Comparison of ENCODE assay signal across 8 cellular contexts in genomic region chr11:119318240-119319135, GRCh38. TPM values are rescaled to one million over a fixed set of nuclear protein-coding genes. Genes with fewer than 3 reads are reported as not detected.
DNase-seq lines count a peak whose midpoint lies in the region; ATAC-seq and TF ChIP-seq lines count a peak whose summit lies in the region.

No MANE protein-coding gene starts in this region.

- peaks cover 68 to 89% (median 86%) of the 10 kb centered on the region in 10 experiments for H3K4me1 ChIP-seq in BLaER1 treated with 17β-estradiol and CSF1 and Interleukin-3, amounts not matched to agents 10 nM and 100 nM
- peaks cover 56 to 96% (median 81%) of the 10 kb centered on the region in 4 donors for H3K4me1 ChIP-seq in stomach

- WGBS in stomach, 5 donors = 63 to 78% (median 66%) methylated on average over 21 to 22 of the region's 22 CpGs

- H3K27me3 Mint-ChIP-seq in activated T-helper 1 cell treated with anti-CD3 and anti-CD28 coated beads, Interleukin-12 subunit alpha, Interleukin-12 subunit beta, Interleukin-2, Interleukin-4 antibody, amounts not matched to agents 30 ng/mL and 10 ng/mL and 1 ng/mL, durations not matched to agents 14 hours and 24 hours and 36 hours (ENCODE audit: insufficient read depth) = peaks cover 31% of the 10 kb centered on the region

- H3K4me3 Mint-ChIP-seq in activated T-helper 1 cell treated with anti-CD3 and anti-CD28 coated beads, Interleukin-12 subunit alpha, Interleukin-12 subunit beta, Interleukin-2, Interleukin-4 antibody, amounts not matched to agents 30 ng/mL and 10 ng/mL and 1 ng/mL, durations not matched to agents 14 hours and 24 hours and 36 hours = peak overlapping the region; percentile 60

- peak overlapping the region; percentile 95 to 100 (median 99) for H3K4me2 ChIP-seq in BLaER1 treated with 17β-estradiol and CSF1 and Interleukin-3, amounts not matched to agents 10 nM and 100 nM

- no peaks in the 10 kb centered on the region for H3K9me3 ChIP-seq in BLaER1 treated with 17β-estradiol and CSF1 and Interleukin-3, amounts not matched to agents 10 nM and 100 nM (replicated peaks in 1 of 11)
- H3K9me3 ChIP-seq in iPS-18c (ENCODE audit: control insufficient read depth, insufficient read depth, low read length) (peaks cover 4% of the 10 kb centered on the region), stomach (no peaks in the 10 kb centered on the region)

- H3K9ac ChIP-seq in BLaER1 treated with 17β-estradiol and CSF1 and Interleukin-3, amounts not matched to agents 10 nM and 100 nM = peak overlapping the region; percentile 24 to 90 (median 77); a peak in 20 of 22 replicates

- no peak for TF ChIP-seq CTCF in stomach (IDR thresholded peaks at IDR 0.05)

- peak overlapping the region in 8 of 10 experiments; percentile 34 to 85 (median 73); a peak in 15 of 20 replicates for H3K4me3 ChIP-seq in BLaER1 treated with 17β-estradiol and CSF1 and Interleukin-3, amounts not matched to agents 10 nM and 100 nM
- H3K4me3 ChIP-seq in iPS-18c (ENCODE audit: insufficient read depth, low read depth, low read length) = peak overlapping the region; percentile 20; the same call in 1 of the 2 replicates
- H3K4me3 ChIP-seq in stomach = no peak overlapping the region

- TF ChIP-seq POLR2A in stomach (IDR thresholded peaks at IDR 0.05) = peak in 1 of 4 donors; percentile 10

- H3K36me3 ChIP-seq in BLaER1 treated with 17β-estradiol and CSF1 and Interleukin-3, amounts not matched to agents 10 nM and 100 nM = peaks cover 0 to 15% (median 13%) of the 10 kb centered on the region in 11 experiments; a peak in 13 of 22 replicates
- H3K36me3 ChIP-seq in stomach = peaks cover 0 to 12% (median 5%) of the 10 kb centered on the region in 4 donors

- DNase-seq in HK-2 (ENCODE audit: unreplicated experiment) (peak; percentile 80), stomach (no peak)
- no peak for DNase-seq in activated T-helper 1 cell treated with anti-CD3 and anti-CD28 coated beads, Interleukin-12 subunit alpha, Interleukin-12 subunit beta, Interleukin-2, Interleukin-4 antibody, amounts not matched to agents 30 ng/mL and 10 ng/mL and 1 ng/mL, durations not matched to agents 14 hours and 24 hours and 36 hours (ENCODE audit: low spot score)
- DNase-seq in stimulated activated CD4-positive, alpha-beta T cell treated with anti-CD3 and anti-CD28 coated beads, Interleukin-15, amount 100 ng/mL, for 24 hours = no peak

- peaks cover 25% of the 10 kb centered on the region for H3K4me1 Mint-ChIP-seq in activated T-helper 1 cell treated with anti-CD3 and anti-CD28 coated beads, Interleukin-12 subunit alpha, Interleukin-12 subunit beta, Interleukin-2, Interleukin-4 antibody, amounts not matched to agents 30 ng/mL and 10 ng/mL and 1 ng/mL, durations not matched to agents 14 hours and 24 hours and 36 hours (ENCODE audit: low read depth)

- peaks cover 0 to 30% (median 0%) of the 10 kb centered on the region in 11 experiments; a peak in 8 of 22 replicates for H3K27me3 ChIP-seq in BLaER1 treated with 17β-estradiol and CSF1 and Interleukin-3, amounts not matched to agents 10 nM and 100 nM
- peaks cover 0 to 74% (median 48%) of the 10 kb centered on the region in 3 donors for H3K27me3 ChIP-seq in stomach

- no peaks in the 10 kb centered on the region for H3K9me3 Mint-ChIP-seq in activated T-helper 1 cell treated with anti-CD3 and anti-CD28 coated beads, Interleukin-12 subunit alpha, Interleukin-12 subunit beta, Interleukin-2, Interleukin-4 antibody, amounts not matched to agents 30 ng/mL and 10 ng/mL and 1 ng/mL, durations not matched to agents 14 hours and 24 hours and 36 hours

- H3K27ac ChIP-seq in BLaER1 treated with 17β-estradiol and CSF1 and Interleukin-3, amounts not matched to agents 10 nM and 100 nM = peak overlapping the region in 10 of 11 experiments; percentile 63 to 87 (median 79); a peak in 20 of 22 replicates
- H3K27ac ChIP-seq in stomach = peak overlapping the region; percentile 18 to 95 (median 91)

- H3K27ac Mint-ChIP-seq in activated T-helper 1 cell treated with anti-CD3 and anti-CD28 coated beads, Interleukin-12 subunit alpha, Interleukin-12 subunit beta, Interleukin-2, Interleukin-4 antibody, amounts not matched to agents 30 ng/mL and 10 ng/mL and 1 ng/mL, durations not matched to agents 14 hours and 24 hours and 36 hours = peak overlapping the region; percentile 79

- TF ChIP-seq EP300 in stomach (IDR thresholded peaks at IDR 0.05) = no peak

- intact Hi-C loops in activated T-helper 1 cell treated with anti-CD3 and anti-CD28 coated beads, Interleukin-12 subunit alpha, Interleukin-12 subunit beta, Interleukin-2, Interleukin-4 antibody, amounts not matched to agents 30 ng/mL and 10 ng/mL and 1 ng/mL, durations not matched to agents 14 hours and 24 hours and 36 hours (cut with micrococcal nuclease) = no loop called here
- intact Hi-C loops in stomach (cut with DNase I; ENCODE audit: low total_unique reads) = no loop called here

- H3K36me3 Mint-ChIP-seq in activated T-helper 1 cell treated with anti-CD3 and anti-CD28 coated beads, Interleukin-12 subunit alpha, Interleukin-12 subunit beta, Interleukin-2, Interleukin-4 antibody, amounts not matched to agents 30 ng/mL and 10 ng/mL and 1 ng/mL, durations not matched to agents 14 hours and 24 hours and 36 hours (ENCODE audit: low read depth) = no peaks in the 10 kb centered on the region

- no peak for ATAC-seq in HG02885 (IDR thresholded peaks at IDR 0.05; ENCODE audit: poor library complexity, unreplicated experiment)
- no peak for ATAC-seq in HG02623 (IDR thresholded peaks at IDR 0.05; ENCODE audit: unreplicated experiment)

- H4K20me1 ChIP-seq in BLaER1 treated with 17β-estradiol and CSF1 and Interleukin-3, amounts not matched to agents 10 nM and 100 nM = peaks cover 0 to 32% (median 0%) of the 10 kb centered on the region in 11 experiments; a peak in 8 of 22 replicates

RNA-seq across cellular contexts. Expression of gene MCAM, which starts 1.6 kb away (rescaled TPM):
- total RNA-seq in activated T-helper 1 cell treated with anti-CD3 and anti-CD28 coated beads, Interleukin-12 subunit alpha, Interleukin-12 subunit beta, Interleukin-2, Interleukin-4 antibody, amounts not matched to agents 30 ng/mL and 10 ng/mL and 1 ng/mL, durations not matched to agents 14 hours and 24 hours and 36 hours = 6.0 and 6.6 TPM in 2 replicates
- 100 to 1,000 TPM in 3 of 5 donors, 10 to 100 TPM in 2; 49.6 to 379 (median 111) TPM for total RNA-seq in stomach
- 10 to 100 TPM in 2 of 3 donors, 1 to 10 TPM in 1; 7.3 to 54.8 (median 16.0) TPM for polyA plus RNA-seq in stomach

RNA-seq across cellular contexts. Expression of gene RNF26, which starts 15.8 kb away (rescaled TPM):
- 26.1 and 27.9 TPM in 2 replicates for total RNA-seq in activated T-helper 1 cell treated with anti-CD3 and anti-CD28 coated beads, Interleukin-12 subunit alpha, Interleukin-12 subunit beta, Interleukin-2, Interleukin-4 antibody, amounts not matched to agents 30 ng/mL and 10 ng/mL and 1 ng/mL, durations not matched to agents 14 hours and 24 hours and 36 hours
- 10 to 100 TPM in 2 of 5 donors, 1 to 10 TPM in 2, not detected in 1; 1.3 to 45.8 (median 11.7) TPM for total RNA-seq in stomach
- polyA plus RNA-seq in stomach = 10 to 100 TPM in 2 of 3 donors, 1 to 10 TPM in 1; 7.0 to 14.8 (median 10.3) TPM

RNA-seq across cellular contexts. Expression of gene C1QTNF5, which starts 22.2 kb away (rescaled TPM):
- not detected in 2 replicates for total RNA-seq in activated T-helper 1 cell treated with anti-CD3 and anti-CD28 coated beads, Interleukin-12 subunit alpha, Interleukin-12 subunit beta, Interleukin-2, Interleukin-4 antibody, amounts not matched to agents 30 ng/mL and 10 ng/mL and 1 ng/mL, durations not matched to agents 14 hours and 24 hours and 36 hours
- total RNA-seq in stomach = 100 to 1,000 TPM in 1 of 5 donors, 10 to 100 TPM in 4; 11.4 to 169 (median 17.4) TPM
- 10 to 100 TPM; 12.7 to 30.3 (median 20.6) TPM for polyA plus RNA-seq in stomach

RNA-seq across cellular contexts. Expression of gene MFRP, which starts 28.0 kb away (rescaled TPM):
- not detected in 2 replicates for total RNA-seq in activated T-helper 1 cell treated with anti-CD3 and anti-CD28 coated beads, Interleukin-12 subunit alpha, Interleukin-12 subunit beta, Interleukin-2, Interleukin-4 antibody, amounts not matched to agents 30 ng/mL and 10 ng/mL and 1 ng/mL, durations not matched to agents 14 hours and 24 hours and 36 hours
- total RNA-seq in stomach = not detected
- polyA plus RNA-seq in stomach = not detected

Comparison
In these comparisons a context has a peak if more than half of its experiments do, and no peak if none do; other contexts are left out.
1. H3K4me3 ChIP-seq: peak in BLaER1 treated with 17β-estradiol and CSF1 and Interleukin-3, amounts not matched to agents 10 nM and 100 nM (8 of 10) and iPS-18c (single experiment); none in stomach (0 of 4).
2. RNA of gene C1QTNF5, which starts 22.2 kb away (total RNA-seq): 11.4 to 169 TPM in stomach; not detected in activated T-helper 1 cell treated with anti-CD3 and anti-CD28 coated beads, Interleukin-12 subunit alpha, Interleukin-12 subunit beta, Interleukin-2, Interleukin-4 antibody, amounts not matched to agents 30 ng/mL and 10 ng/mL and 1 ng/mL, durations not matched to agents 14 hours and 24 hours and 36 hours; every median in the first group is over 10 times any median in the second.